ENCODE assay signal across 2 cellular contexts in genomic region chr13:113734099-113734825, GRCh38.
TF ChIP-seq lines count a peak whose summit lies in the region.

No MANE protein-coding gene starts in this region.

TF ChIP-seq in H1, 55 proteins besides CTCF, POLR2A, EP300 and RAD21:
- TF ChIP-seq POLR2AphosphoS5 (IDR thresholded peaks at IDR 0.05; ENCODE audit: low read depth, low read length) (no peak), TEAD4 (IDR thresholded peaks at IDR 0.05; ENCODE audit: low read depth, low read length) (no peak), GABPA (IDR thresholded peaks at IDR 0.05; ENCODE audit: borderline replicate concordance, insufficient read depth, low read length) (no peak), TAF1 (IDR thresholded peaks at IDR 0.05; ENCODE audit: low read depth, low read length) (no peak), RFX5 (IDR thresholded peaks at IDR 0.05; ENCODE audit: borderline replicate concordance, low read depth, low read length) (no peak), SP2 (IDR thresholded peaks at IDR 0.05; ENCODE audit: low read length) (no peak), CHD2 (IDR thresholded peaks at IDR 0.05; ENCODE audit: low read length) (no peak), CREB1 (IDR thresholded peaks at IDR 0.05) (no peak), MAFK (IDR thresholded peaks at IDR 0.05; ENCODE audit: low read depth, low read length) (no peak), JUN (IDR thresholded peaks at IDR 0.05; ENCODE audit: low read depth, low read length) (no peak), NANOG (IDR thresholded peaks at IDR 0.05; ENCODE audit: insufficient read depth, low read depth, low read length, poor library complexity, severe bottlenecking) (no peak), RBBP5 (IDR thresholded peaks at IDR 0.05; ENCODE audit: borderline replicate concordance, low read depth, low read length) (no peak), ATF3 (IDR thresholded peaks at IDR 0.05; ENCODE audit: insufficient read depth, low read depth, low read length) (no peak), NRF1 (IDR thresholded peaks at IDR 0.05; ENCODE audit: low read depth, low read length) (no peak), SRF (IDR thresholded peaks at IDR 0.05; ENCODE audit: low read depth, low read length) (no peak)
TF ChIP-seq in H1: peak in this region for 0.

TF ChIP-seq in GM12891, 5 proteins besides CTCF, POLR2A, EP300 and RAD21:
- no peak for TF ChIP-seq TAF1 (IDR thresholded peaks at IDR 0.05; ENCODE audit: low read depth, low read length)
- TF ChIP-seq POU2F2 (IDR thresholded peaks at IDR 0.05; ENCODE audit: low read depth, low read length), result no peak
- no peak for TF ChIP-seq POLR2AphosphoS5 (IDR thresholded peaks at IDR 0.05; ENCODE audit: low read depth, low read length)
- no peak for TF ChIP-seq PAX5 (IDR thresholded peaks at IDR 0.05; ENCODE audit: insufficient read depth, low read length, severe bottlenecking)
- no peak for TF ChIP-seq SPI1 (IDR thresholded peaks at IDR 0.05; ENCODE audit: low read depth, low read length)
